8 cellular contexts compared by ENCODE assay signal in genomic region chr1:117895482-117896114, GRCh38. TPM values are rescaled to one million over a fixed set of nuclear protein-coding genes. Genes with fewer than 3 reads are reported as not detected.
DNase-seq lines count a peak whose midpoint lies in the region; ATAC-seq and TF ChIP-seq lines count a peak whose summit lies in the region.

No MANE protein-coding gene starts in this region.

- H3K27ac Mint-ChIP-seq in neural crest cell (ENCODE audit: unreplicated experiment): no peak overlapping the region

- TF ChIP-seq CTCF in neural crest cell (conservative IDR thresholded peaks at IDR 0.05) (peak; percentile 88), testis (IDR thresholded peaks at IDR 0.05) (peak; percentile 52 to 83 (median 79))

- peaks cover 5% of the 10 kb centered on the region for H3K36me3 Mint-ChIP-seq in neural crest cell (ENCODE audit: low read depth)

- no peaks in the 10 kb centered on the region for H3K4me1 Mint-ChIP-seq in neural crest cell

- no peaks in the 10 kb centered on the region for H3K27me3 Mint-ChIP-seq in neural crest cell (ENCODE audit: low read depth)

- ATAC-seq in GM21576 (IDR thresholded peaks at IDR 0.05; ENCODE audit: unreplicated experiment): peak; percentile 89

- no peak overlapping the region for H3K27ac ChIP-seq in testis

- no peaks in the 10 kb centered on the region for H3K9me3 ChIP-seq in testis

- H3K4me3 ChIP-seq in testis: no peak overlapping the region

- no peaks in the 10 kb centered on the region for H3K9me3 Mint-ChIP-seq in neural crest cell

- TF ChIP-seq POLR2A in erythroblast (IDR thresholded peaks at IDR 0.05; ENCODE audit: low read length) (no peak), testis (IDR thresholded peaks at IDR 0.05) (no peak)

- no peaks in the 10 kb centered on the region for H3K4me1 ChIP-seq in testis

- WGBS in testis, 2 donors: 27 to 41% methylated on average over 4 of the region's 4 CpGs

- DNase-seq in Daoy (ENCODE audit: low read depth): peak; percentile 79
- peak; percentile 7 for DNase-seq in HuH-7.5 (ENCODE audit: low spot score)
- DNase-seq in NOMO-1 treated with dmso at 0.1 percent for 144 hours (lab: John Stamatoyannopoulos, UW; ENCODE audit: unreplicated experiment): peak; percentile 2
- DNase-seq in activated CD8-positive, alpha-beta memory T cell treated with anti-CD3 and anti-CD28 coated beads, Interleukin-2, amount 50 U/mL, for 24 hours (ENCODE audit: extremely low read depth): peak; percentile 34
- DNase-seq in erythroblast (lab: John Stamatoyannopoulos, UW): peak; percentile 69 to 85
- DNase-seq in neural crest cell (ENCODE audit: low read depth, low spot score): peak; percentile 74
- DNase-seq in testis: peak; percentile 87

- H3K4me3 Mint-ChIP-seq in neural crest cell: no peak overlapping the region

- no peaks in the 10 kb centered on the region for H3K27me3 ChIP-seq in testis

- intact Hi-C loops in testis (cut with DNase I; ENCODE audit: low total_unique reads): no loop called here

- no peaks in the 10 kb centered on the region for H3K36me3 ChIP-seq in testis (ENCODE audit: low read depth, missing control alignments)

RNA-seq across cellular contexts. Expression of gene GDAP2, which starts 33.8 kb away (rescaled TPM):
- total RNA-seq in Daoy (2014; rRNA removed; shearing (Covaris generic)): 31.9 and 41.6 TPM in 2 replicates
- total RNA-seq in neural crest cell (24.6 and 25.4 TPM in 2 replicates), testis (10 to 100 TPM; 44.7 to 47.6 TPM)
- 20.0 TPM for polyA plus RNA-seq in testis (ENCODE audit: insufficient read depth, low read depth, low replicate concordance)

RNA-seq across cellular contexts. Expression of gene WDR3, which starts 33.9 kb away (rescaled TPM):
- 105 and 106 TPM in 2 replicates for total RNA-seq in Daoy (2014; rRNA removed; shearing (Covaris generic))
- total RNA-seq in neural crest cell (41.6 and 45.3 TPM in 2 replicates), testis (10 to 100 TPM; 15.6 to 21.9 TPM)
- 34.4 TPM for polyA plus RNA-seq in testis (ENCODE audit: insufficient read depth, low read depth, low replicate concordance)

Comparison
In these comparisons a context has a peak if more than half of its experiments do, and no peak if none do; other contexts are left out.
1. DNase-seq: peak in every context shown above with its lines; median percentile 87 in testis; 79 in Daoy; 77 in erythroblast; 74 in neural crest cell; 34 in activated CD8-positive, alpha-beta memory T cell treated with anti-CD3 and anti-CD28 coated beads, Interleukin-2, amount 50 U/mL, for 24 hours; 7 in HuH-7.5; 2 in NOMO-1 treated with dmso at 0.1 percent for 144 hours.